1 cellular context compared by ENCODE assay signal in genomic region chr3:8658326-8659212, GRCh38.
A peak's percentile ranks its signal among the peaks of the same experiment; 100 is the strongest.
TF ChIP-seq lines count a peak whose summit lies in the region.

No MANE protein-coding gene starts in this region.

TF ChIP-seq in HepG2, 621 proteins besides CTCF, POLR2A, EP300 and RAD21 (continued from another document and continues in another):
- no peak for TF ChIP-seq SIX4 (CRISPR knock-in tag; IDR thresholded peaks at IDR 0.05)
- TF ChIP-seq AGO1 (IDR thresholded peaks at IDR 0.05; ENCODE audit: low read depth, low read length, poor library complexity, severe bottlenecking), result no peak
- no peak for TF ChIP-seq PCBP2 (optimal IDR thresholded peaks at IDR 0.05; ENCODE audit: low read depth, low read length, poor library complexity, severe bottlenecking)
- TF ChIP-seq KAT8 (CRISPR knock-in tag; IDR thresholded peaks at IDR 0.05), result peak; percentile 25; the same call in 1 of the 2 replicates
- TF ChIP-seq SMC3 (IDR thresholded peaks at IDR 0.05; ENCODE audit: low read length), result no peak
- TF ChIP-seq ZFP36L1 (CRISPR knock-in tag; IDR thresholded peaks at IDR 0.05), result no peak
- TF ChIP-seq ZNF572 (CRISPR knock-in tag; IDR thresholded peaks at IDR 0.05), result no peak
- TF ChIP-seq TP53 (CRISPR knock-in tag; conservative IDR thresholded peaks at IDR 0.05), result no peak
- peak; percentile 39 for TF ChIP-seq SKI (IDR thresholded peaks at IDR 0.05; ENCODE audit: partially characterized antibody)
- no peak for TF ChIP-seq POLR2G (IDR thresholded peaks at IDR 0.05; ENCODE audit: low read depth, low read length)
- peak; percentile 52 for TF ChIP-seq HNRNPLL (IDR thresholded peaks at IDR 0.05; ENCODE audit: low read depth, low read length, poor library complexity, severe bottlenecking)
- TF ChIP-seq FOXK1 (CRISPR knock-in tag; IDR thresholded peaks at IDR 0.05; ENCODE audit: borderline replicate concordance, low read depth), result no peak
- TF ChIP-seq THAP11 (CRISPR knock-in tag; IDR thresholded peaks at IDR 0.05), result no peak
- TF ChIP-seq STAT6 (CRISPR knock-in tag; IDR thresholded peaks at IDR 0.05; ENCODE audit: borderline replicate concordance), result 0 out of 2 replicates have a peak, but pooled peaks have one; percentile 53
- no peak for TF ChIP-seq MXD4 (CRISPR knock-in tag; IDR thresholded peaks at IDR 0.05)
- no peak for TF ChIP-seq NFE2 (CRISPR knock-in tag; IDR thresholded peaks at IDR 0.05)
- no peak for TF ChIP-seq PREB (CRISPR knock-in tag; IDR thresholded peaks at IDR 0.05)
- no peak for TF ChIP-seq ESRRA (CRISPR knock-in tag; IDR thresholded peaks at IDR 0.05; ENCODE audit: low read depth)
- TF ChIP-seq LCORL (IDR thresholded peaks at IDR 0.05), result no peak
- TF ChIP-seq LCORL (CRISPR knock-in tag; IDR thresholded peaks at IDR 0.05), result peak; percentile 83
- TF ChIP-seq PATZ1 (CRISPR knock-in tag; IDR thresholded peaks at IDR 0.05), result peak; percentile 98
- TF ChIP-seq ZNF605 (CRISPR knock-in tag; IDR thresholded peaks at IDR 0.05), result no peak
- TF ChIP-seq HINFP (CRISPR knock-in tag; IDR thresholded peaks at IDR 0.05; ENCODE audit: low read depth), result no peak
- peak; percentile 70; the same call in 1 of the 2 replicates for TF ChIP-seq NCOR1 (IDR thresholded peaks at IDR 0.05; ENCODE audit: borderline replicate concordance, low read length)
- no peak for TF ChIP-seq ZNF557 (CRISPR knock-in tag; IDR thresholded peaks at IDR 0.05)
- peak; percentile 68; the same call in 1 of the 2 replicates for TF ChIP-seq FOXO1 (CRISPR knock-in tag; IDR thresholded peaks at IDR 0.05)
- no peak for TF ChIP-seq GLI4 (CRISPR knock-in tag; IDR thresholded peaks at IDR 0.05; ENCODE audit: borderline replicate concordance)
- TF ChIP-seq ZSCAN5A (CRISPR knock-in tag; IDR thresholded peaks at IDR 0.05; ENCODE audit: borderline replicate concordance), result no peak
- 0 out of 2 replicates have a peak, but pooled peaks have one; percentile 26 for TF ChIP-seq SP4 (CRISPR knock-in tag; IDR thresholded peaks at IDR 0.05)
- no peak for TF ChIP-seq ZNF589 (CRISPR knock-in tag; conservative IDR thresholded peaks at IDR 0.05)
- TF ChIP-seq GMEB1 (CRISPR knock-in tag; IDR thresholded peaks at IDR 0.05; ENCODE audit: borderline replicate concordance), result no peak
- TF ChIP-seq HOXD1 (CRISPR knock-in tag; IDR thresholded peaks at IDR 0.05), result no peak
- no peak for TF ChIP-seq ARID2 (CRISPR knock-in tag; IDR thresholded peaks at IDR 0.05; ENCODE audit: borderline replicate concordance)
- TF ChIP-seq DMAP1 (CRISPR knock-in tag; IDR thresholded peaks at IDR 0.05), result 0 out of 2 replicates have a peak, but pooled peaks have one; percentile 23
- no peak for TF ChIP-seq KLF13 (CRISPR knock-in tag; IDR thresholded peaks at IDR 0.05)
- peak; percentile 56; the same call in 1 of the 2 replicates for TF ChIP-seq FOSL2 (CRISPR knock-in tag; IDR thresholded peaks at IDR 0.05)
- TF ChIP-seq KDM6A (CRISPR knock-in tag; IDR thresholded peaks at IDR 0.05; ENCODE audit: low read depth), result no peak; the same call in 1 of the 2 replicates
- no peak for TF ChIP-seq NR3C1 (CRISPR knock-in tag; IDR thresholded peaks at IDR 0.05)
- peak; percentile 60 for TF ChIP-seq SP5 (CRISPR knock-in tag; IDR thresholded peaks at IDR 0.05; ENCODE audit: borderline replicate concordance, low read depth)
- no peak for TF ChIP-seq ZNF367 (CRISPR knock-in tag; IDR thresholded peaks at IDR 0.05; ENCODE audit: borderline replicate concordance)
- no peak for TF ChIP-seq BRCA1 (CRISPR knock-in tag; IDR thresholded peaks at IDR 0.05)
- 0 out of 2 replicates have a peak, but pooled peaks have one; percentile 31 for TF ChIP-seq ZNF574 (CRISPR knock-in tag; IDR thresholded peaks at IDR 0.05)
- TF ChIP-seq MTA3 (CRISPR knock-in tag; IDR thresholded peaks at IDR 0.05), result no peak
- no peak for TF ChIP-seq NFYB (CRISPR knock-in tag; IDR thresholded peaks at IDR 0.05)
- TF ChIP-seq POLR2AphosphoS5 (IDR thresholded peaks at IDR 0.05; ENCODE audit: low read depth, low read length), result no peak
- no peak for TF ChIP-seq KLF12 (CRISPR knock-in tag; IDR thresholded peaks at IDR 0.05; ENCODE audit: borderline replicate concordance)
- peak; percentile 48; the same call in 1 of the 2 replicates for TF ChIP-seq NR2F6 (IDR thresholded peaks at IDR 0.05)
- peak; percentile 68 for TF ChIP-seq NR2F6 (CRISPR knock-in tag; IDR thresholded peaks at IDR 0.05)
- TF ChIP-seq ZUFSP (CRISPR knock-in tag; IDR thresholded peaks at IDR 0.05; ENCODE audit: borderline replicate concordance), result no peak
- no peak for TF ChIP-seq KLF9 (CRISPR knock-in tag; IDR thresholded peaks at IDR 0.05; ENCODE audit: low read depth)
- TF ChIP-seq FOXP4 (CRISPR knock-in tag; IDR thresholded peaks at IDR 0.05), result peak; percentile 59; the same call in 1 of the 2 replicates
- TF ChIP-seq ZNF263 (CRISPR knock-in tag; IDR thresholded peaks at IDR 0.05), result no peak
- no peak for TF ChIP-seq TRIM24 (CRISPR knock-in tag; IDR thresholded peaks at IDR 0.05)
- TF ChIP-seq ZNF790 (CRISPR knock-in tag; IDR thresholded peaks at IDR 0.05; ENCODE audit: borderline replicate concordance), result no peak
- no peak for TF ChIP-seq ZNF33B (CRISPR knock-in tag; IDR thresholded peaks at IDR 0.05)
